Comparison of ENCODE assay signal across 9 cellular contexts in genomic region chr3:193805448-193805847, GRCh38.
DNase-seq lines count a peak whose midpoint lies in the region; ATAC-seq and TF ChIP-seq lines count a peak whose summit lies in the region.
"Had no signal": no experiment of that assay in that cellular context is flagged by ENCODE, and none has a peak within 500 bp of the region (broad histone marks: within the 10 kb centered on the region; RNA-seq: fewer than 3 reads in every experiment).

No MANE protein-coding gene starts in this region.

- WGBS in tibial nerve, 2 donors, result 67 to 74% methylated on average over 8 of the region's 8 CpGs

- intact Hi-C loops in Panc1 (cut with micrococcal nuclease; ENCODE audit: unreplicated experiment) (no loop called here), dorsolateral prefrontal cortex (cut with DNase I) (no loop called here)

- no peaks in the 10 kb centered on the region for H3K36me3 ChIP-seq in Panc1 (ENCODE audit: control insufficient read depth, insufficient read depth, low read length)
- H3K36me3 ChIP-seq in tibial nerve, result no peaks in the 10 kb centered on the region
- H3K36me3 ChIP-seq: vagina had no signal

- ATAC-seq in Panc1 (peak; percentile 92), foreskin keratinocyte (peak; percentile 97), GM18870 (IDR thresholded peaks at IDR 0.05; ENCODE audit: unreplicated experiment) (no peak), HG03045 (IDR thresholded peaks at IDR 0.05; ENCODE audit: unreplicated experiment) (no peak)

- in situ Hi-C loops in Panc1 (cut with HindIII; ENCODE audit: low pct_unique_long_range_greater_than_20kb, low sequenced_read_pairs), result no loop called here

- H3K27ac ChIP-seq in Panc1 (ENCODE audit: low read length) (no peak overlapping the region), foreskin keratinocyte (peak overlapping the region; percentile 43), tibial nerve (no peak overlapping the region), dorsolateral prefrontal cortex (no peak overlapping the region)
- H3K27ac ChIP-seq: vagina had no signal

- H3K4me1 ChIP-seq in Panc1 (ENCODE audit: control insufficient read depth, insufficient read depth, low read length) (peaks cover 3% of the 10 kb centered on the region; the same call in 1 of the 2 replicates), foreskin keratinocyte (peaks cover 9% of the 10 kb centered on the region), tibial nerve (no peaks in the 10 kb centered on the region)
- H3K4me1 ChIP-seq: vagina had no signal

- TF ChIP-seq POLR2A in tibial nerve (IDR thresholded peaks at IDR 0.05), result no peak

- H3K27me3 ChIP-seq in Panc1 (ENCODE audit: control insufficient read depth, insufficient read depth, low read length) (no peaks in the 10 kb centered on the region), foreskin keratinocyte (peaks cover 10% of the 10 kb centered on the region), tibial nerve (no peaks in the 10 kb centered on the region), dorsolateral prefrontal cortex (no peaks in the 10 kb centered on the region)
- H3K27me3 ChIP-seq: vagina had no signal

- H3K9me3 ChIP-seq in Panc1 (ENCODE audit: control insufficient read depth, insufficient read depth, low read depth, low read length) (no peaks in the 10 kb centered on the region), tibial nerve (no peaks in the 10 kb centered on the region)
- H3K9me3 ChIP-seq: vagina had no signal

- CTCF ChIA-PET in Panc1 (lab: Charles Lee), result no interaction called here

- DNase-seq in LHCN-M2 (ENCODE audit: low read depth) (peak; percentile 72), Panc1 (ENCODE audit: low read depth, low spot score) (peak; percentile 78), foreskin keratinocyte (peak; percentile 88 to 94), tibial nerve (ENCODE audit: low spot score in 2 of 2) (peak; percentile 28 to 46), dorsolateral prefrontal cortex (no peak)
- DNase-seq in stimulated activated naive CD4-positive, alpha-beta T cell (lab: John Stamatoyannopoulos, UW), result no peak

- TF ChIP-seq EP300 in tibial nerve (IDR thresholded peaks at IDR 0.05), result no peak

- no peak for TF ChIP-seq CTCF in Panc1 (IDR thresholded peaks at IDR 0.05)
- TF ChIP-seq CTCF in foreskin keratinocyte (conservative IDR thresholded peaks at IDR 0.05), result no peak
- no peak for TF ChIP-seq CTCF in tibial nerve (IDR thresholded peaks at IDR 0.05)
- TF ChIP-seq CTCF in dorsolateral prefrontal cortex (IDR thresholded peaks at IDR 0.05 in 54 of 56, conservative IDR thresholded peaks at IDR 0.05 in 2 of 56; ENCODE audit: low read depth in 1 of 56, partially characterized antibody in 56 of 56), result no peak

- H3K4me3 ChIP-seq in Panc1 (ENCODE audit: low read depth in 2 of 2, low read length in 2 of 2) (no peak overlapping the region), tibial nerve (no peak overlapping the region), dorsolateral prefrontal cortex (no peak overlapping the region)
- H3K4me3 ChIP-seq: vagina had no signal

- POLR2A ChIA-PET in Panc1 (lab: Charles Lee), result no interaction called here

- no TSS peak for BruUV-seq in Panc1 (replicated peaks; lab: Mats Ljungman, UMichigan)

Comparison
In these comparisons a context has a peak if more than half of its experiments do, and no peak if none do; other contexts are left out.
1. DNase-seq: peak in LHCN-M2 (single experiment), Panc1 (single experiment), foreskin keratinocyte (2 of 2) and tibial nerve (2 of 2); none in stimulated activated naive CD4-positive, alpha-beta T cell (0 of 6) and dorsolateral prefrontal cortex (0 of 10).
2. ATAC-seq: peak in Panc1 (single experiment) and foreskin keratinocyte (single experiment); none in GM18870 (single experiment) and HG03045 (single experiment).